Comparison of ENCODE assay signal across 12 cellular contexts in genomic region chr1:219798283-219799030, GRCh38.
DNase-seq lines count a peak whose midpoint lies in the region; ATAC-seq, FAIRE-seq and TF ChIP-seq lines count a peak whose summit lies in the region.
"Had no signal": no experiment of that assay in that cellular context is flagged by ENCODE, and none has a peak within 500 bp of the region (broad histone marks: within the 10 kb centered on the region; RNA-seq: fewer than 3 reads in every experiment).

No MANE protein-coding gene starts in this region.

- in situ Hi-C loops in ACHN (cut with HindIII; ENCODE audit: low pct_ligation_motif_present, low pct_unique_long_range_greater_than_20kb, low sequenced_read_pairs), result no loop called here

- no peaks in the 10 kb centered on the region for H3K36me3 Mint-ChIP-seq in activated T-cell treated with anti-CD3 and anti-CD28 coated beads, Interleukin-2, amount 50 U/mL, for 24 hours (ENCODE audit: low read depth)
- H3K36me3 Mint-ChIP-seq: IgD-negative memory B cell had no signal

- TF ChIP-seq CTCF in endothelial cell of umbilical vein (IDR thresholded peaks at IDR 0.05; ENCODE audit: extremely low read depth in 1 of 2, insufficient read depth in 1 of 2, low read depth in 1 of 2, low read length in 2 of 2), result no peak

- no peaks in the 10 kb centered on the region for H3K9me1 ChIP-seq in endothelial cell of umbilical vein (replicated peaks; ENCODE audit: control insufficient read depth, extremely low read depth, insufficient read depth, low read length)

- no peak overlapping the region for H3K9ac ChIP-seq in endothelial cell of umbilical vein (replicated peaks; ENCODE audit: extremely low read depth, insufficient read depth, low read length)

- no peak overlapping the region for H3K27ac Mint-ChIP-seq in activated T-cell treated with anti-CD3 and anti-CD28 coated beads, Interleukin-2, amount 50 U/mL, for 24 hours
- H3K27ac Mint-ChIP-seq: IgD-negative memory B cell had no signal

- dilution Hi-C loops in endothelial cell of umbilical vein (cut with MboI; ENCODE audit: extremely low pct_ligation_motif_present, low sequenced_read_pairs), result no loop called here

- intact Hi-C loops in endothelial cell of umbilical vein (cut with micrococcal nuclease), result no loop called here

- CTCF ChIA-PET in endothelial cell of umbilical vein (lab: Charles Lee), result interaction anchor here (5.3 kb wide), 1 partner anchor 14 kb away, joined by 17 read pairs; no protein-coding TSS in a partner anchor

- BruUV-seq in endothelial cell of umbilical vein (replicated peaks; lab: Mats Ljungman, UMichigan), result no TSS peak

- H3K27ac ChIP-seq in endothelial cell of umbilical vein (ENCODE audit: insufficient read depth, low read depth, low read length), result no peak overlapping the region
- H3K27ac ChIP-seq: ovary had no signal

- peak; percentile 28 for DNase-seq in ACHN
- DNase-seq in HT1080 (ENCODE audit: low read depth), result peak; percentile 82
- no peak for DNase-seq in endothelial cell of umbilical vein (ENCODE audit: low read depth, low spot score)
- DNase-seq in GOT3 (lab: John Stamatoyannopoulos, UW), result no peak
- DNase-seq in activated T-cell treated with anti-CD3 and anti-CD28 coated beads, Interleukin-2, amount 50 U/mL, for 24 hours, result no peak
- DNase-seq: activated CD4-positive, alpha-beta T cell treated with anti-CD3 and anti-CD28 coated beads for 4 hours; ovary had no signal

- POLR2A ChIA-PET in endothelial cell of umbilical vein (lab: Charles Lee), result no interaction called here

- H3K9me3 Mint-ChIP-seq in activated T-cell treated with anti-CD3 and anti-CD28 coated beads, Interleukin-2, amount 50 U/mL, for 24 hours, result no peaks in the 10 kb centered on the region

- no peak overlapping the region for H3K4me2 ChIP-seq in endothelial cell of umbilical vein (ENCODE audit: insufficient read depth, low read length)

- no peaks in the 10 kb centered on the region for H4K20me1 ChIP-seq in endothelial cell of umbilical vein (replicated peaks; ENCODE audit: control insufficient read depth, extremely low read depth, insufficient read depth, low read length)
- H4K20me1 ChIP-seq: BLaER1 treated with 17β-estradiol and CSF1 and Interleukin-3, amounts not matched to agents 10 nM and 100 nM had no signal

- H3K9me3 ChIP-seq in endothelial cell of umbilical vein (replicated peaks; ENCODE audit: control insufficient read depth, insufficient read depth, low read length), result no peaks in the 10 kb centered on the region
- H3K9me3 ChIP-seq: BLaER1 treated with 17β-estradiol and CSF1 and Interleukin-3, amounts not matched to agents 10 nM and 100 nM; ovary had no signal

- H3K4me1 Mint-ChIP-seq in activated T-cell treated with anti-CD3 and anti-CD28 coated beads, Interleukin-2, amount 50 U/mL, for 24 hours (ENCODE audit: low read depth), result peaks cover 6% of the 10 kb centered on the region

- no peak overlapping the region for H3K4me3 Mint-ChIP-seq in activated T-cell treated with anti-CD3 and anti-CD28 coated beads, Interleukin-2, amount 50 U/mL, for 24 hours
- H3K4me3 Mint-ChIP-seq: IgD-negative memory B cell had no signal

- FAIRE-seq in endothelial cell of umbilical vein (lab: Jason Lieb, UNC), result no peak

- no peaks in the 10 kb centered on the region for H3K36me3 ChIP-seq in endothelial cell of umbilical vein (ENCODE audit: control insufficient read depth in 2 of 2, extremely low read depth in 1 of 2, insufficient read depth in 2 of 2, low read length in 2 of 2)
- H3K36me3 ChIP-seq: BLaER1 treated with 17β-estradiol and CSF1 and Interleukin-3, amounts not matched to agents 10 nM and 100 nM; ovary had no signal

- no peaks in the 10 kb centered on the region for H3K27me3 ChIP-seq in endothelial cell of umbilical vein (ENCODE audit: control insufficient read depth in 2 of 2, insufficient read depth in 2 of 2, low read length in 2 of 2)
- H3K27me3 ChIP-seq: BLaER1 treated with 17β-estradiol and CSF1 and Interleukin-3, amounts not matched to agents 10 nM and 100 nM; ovary had no signal

- TF ChIP-seq POLR2A in endothelial cell of umbilical vein (IDR thresholded peaks at IDR 0.05; ENCODE audit: low read depth, low read length), result no peak

- H3K4me3 ChIP-seq in endothelial cell of umbilical vein (replicated peaks in 1 of 3; ENCODE audit: insufficient read depth in 1 of 3, low read depth in 1 of 3, low read length in 3 of 3), result no peak overlapping the region
- H3K4me3 ChIP-seq: BLaER1 treated with 17β-estradiol and CSF1 and Interleukin-3, amounts not matched to agents 10 nM and 100 nM; ovary had no signal

- H3K27me3 Mint-ChIP-seq in activated T-cell treated with anti-CD3 and anti-CD28 coated beads, Interleukin-2, amount 50 U/mL, for 24 hours, result peaks cover 8% of the 10 kb centered on the region

- no peaks in the 10 kb centered on the region for H3K4me1 ChIP-seq in endothelial cell of umbilical vein (ENCODE audit: control insufficient read depth, extremely low read depth, insufficient read depth, low read length)

- no peaks in the 10 kb centered on the region for H3K79me2 ChIP-seq in endothelial cell of umbilical vein (ENCODE audit: control insufficient read depth, insufficient read depth, low read length)

- H2AFZ ChIP-seq in endothelial cell of umbilical vein (ENCODE audit: low read depth, low read length), result no peak overlapping the region

- peak; percentile 45 for ATAC-seq in GM19452 (IDR thresholded peaks at IDR 0.05; ENCODE audit: unreplicated experiment)
- ATAC-seq in HG03159 (IDR thresholded peaks at IDR 0.05; ENCODE audit: unreplicated experiment), result no peak
- ATAC-seq in GM21528 (IDR thresholded peaks at IDR 0.05; ENCODE audit: low FRiP score, unreplicated experiment), result no peak

TF ChIP-seq in endothelial cell of umbilical vein, 7 proteins besides CTCF, POLR2A, EP300 and RAD21:
- TF ChIP-seq MAX (IDR thresholded peaks at IDR 0.05; ENCODE audit: insufficient read depth, insufficient read length) (no peak), FOS (IDR thresholded peaks at IDR 0.05; ENCODE audit: borderline replicate concordance, insufficient read depth, low read length) (peak; percentile 54)

Comparison
In these comparisons a context has a peak if more than half of its experiments do, and no peak if none do; other contexts are left out.
1. DNase-seq: peak in ACHN (single experiment) and HT1080 (single experiment); none in endothelial cell of umbilical vein (single experiment), GOT3 (single experiment) and activated T-cell treated with anti-CD3 and anti-CD28 coated beads, Interleukin-2, amount 50 U/mL, for 24 hours (single experiment).